Comparison of ENCODE assay signal across 7 cellular contexts in the genomic region with DNA sequence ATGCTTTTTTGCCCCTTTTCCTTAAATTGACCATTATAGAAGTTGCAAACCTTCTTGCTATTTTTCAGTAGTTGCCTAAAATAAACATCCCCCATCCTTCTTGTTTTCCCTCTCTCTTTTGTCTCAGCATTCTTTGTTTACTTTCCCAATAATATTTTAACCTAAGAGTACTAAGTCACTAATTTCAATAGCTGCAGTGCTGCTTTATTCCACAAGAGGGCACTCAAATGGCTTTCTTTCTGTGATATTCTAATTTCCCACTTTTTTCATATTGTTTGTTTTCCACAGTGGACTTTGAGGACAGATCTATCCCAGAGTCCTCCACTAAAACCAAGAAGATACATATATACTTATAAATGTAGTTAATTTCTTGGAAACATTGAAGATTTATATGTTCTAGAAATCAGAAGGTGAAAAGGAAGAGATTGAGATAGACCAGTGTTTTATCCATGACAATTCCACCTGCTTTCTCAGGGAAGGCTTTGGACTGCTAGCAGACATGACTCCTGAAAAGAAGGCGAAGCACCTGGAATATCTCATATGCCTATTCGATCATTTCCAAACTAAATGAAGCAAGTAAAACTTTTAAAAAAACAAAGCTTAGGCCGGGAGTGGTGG.
DNase-seq lines count a peak whose midpoint lies in the region; ATAC-seq and TF ChIP-seq lines count a peak whose summit lies in the region.

No MANE protein-coding gene starts in this region.

- no peak overlapping the region for H3K9ac ChIP-seq in DND-41 (ENCODE audit: low read depth, low read length)

- no peaks in the 10 kb centered on the region for H3K36me3 ChIP-seq in DND-41 (ENCODE audit: insufficient read depth, low read length)
- H3K36me3 ChIP-seq in right lobe of liver, result no peaks in the 10 kb centered on the region

- 49% methylated on average over 3 of the region's 3 CpGs for WGBS in right lobe of liver (ENCODE audit: insufficient coverage, low coverage, low lambda C conversion rate, missing lambda C conversion rate)

- no peak for DNase-seq in DND-41
- peak; percentile 27 to 28 for DNase-seq in Kasumi-1 (lab: John Stamatoyannopoulos, UW)
- peak; percentile 36 for DNase-seq in astrocyte of the hippocampus (ENCODE audit: low read depth, low spot score)
- DNase-seq in right lobe of liver, result no peak

- H3K4me1 ChIP-seq in DND-41 (ENCODE audit: insufficient read depth, low read length) (no peaks in the 10 kb centered on the region), right lobe of liver (no peaks in the 10 kb centered on the region)

- H3K4me2 ChIP-seq in DND-41 (ENCODE audit: insufficient read depth, low read length), result no peak overlapping the region

- H3K27ac ChIP-seq in DND-41 (ENCODE audit: low read length), result no peak overlapping the region
- no peak overlapping the region for H3K27ac ChIP-seq in right lobe of liver

- H3K27me3 ChIP-seq in DND-41 (ENCODE audit: insufficient read depth, low read length, poor library complexity), result no peaks in the 10 kb centered on the region
- H3K27me3 ChIP-seq in right lobe of liver, result no peaks in the 10 kb centered on the region

- intact Hi-C loops in right lobe of liver (cut with DNase I), result no loop called here

- H3K4me3 ChIP-seq in DND-41 (ENCODE audit: low read depth in 1 of 2, low read length in 2 of 2), result no peak overlapping the region
- H3K4me3 ChIP-seq in right lobe of liver, result no peak overlapping the region

- no peaks in the 10 kb centered on the region for H3K9me3 ChIP-seq in DND-41 (ENCODE audit: insufficient read depth, low read length, severe bottlenecking)
- no peaks in the 10 kb centered on the region for H3K9me3 ChIP-seq in right lobe of liver

- no peak for TF ChIP-seq POLR2A in right lobe of liver (IDR thresholded peaks at IDR 0.05)

- ATAC-seq in DND-41 (ENCODE audit: insufficient read depth, low read depth), result no peak
- ATAC-seq in right lobe of liver, result peak in 3 of 4 donors; percentile 40 to 61 (median 50)
- ATAC-seq in GM18870 (IDR thresholded peaks at IDR 0.05; ENCODE audit: unreplicated experiment), result no peak
- ATAC-seq in HG02970 (IDR thresholded peaks at IDR 0.05; ENCODE audit: low FRiP score, unreplicated experiment), result no peak
- ATAC-seq in HG03460 (IDR thresholded peaks at IDR 0.05; ENCODE audit: unreplicated experiment), result no peak

- H2AFZ ChIP-seq in DND-41 (ENCODE audit: low read depth, low read length), result no peak overlapping the region

- peak; percentile 88 for TF ChIP-seq CTCF in DND-41 (IDR thresholded peaks at IDR 0.05; ENCODE audit: borderline replicate concordance, extremely low read depth, low read length, poor library complexity, severe bottlenecking)
- peak; percentile 64 to 95 (median 86) for TF ChIP-seq CTCF in right lobe of liver (IDR thresholded peaks at IDR 0.05)

- no peaks in the 10 kb centered on the region for H4K20me1 ChIP-seq in DND-41 (ENCODE audit: insufficient read depth, low read length)

- H3K79me2 ChIP-seq in DND-41 (ENCODE audit: insufficient read depth, low read length), result no peaks in the 10 kb centered on the region

Comparison
In these comparisons a context has a peak if more than half of its experiments do, and no peak if none do; other contexts are left out.
1. ATAC-seq: peak in right lobe of liver (3 of 4); none in DND-41 (single experiment), GM18870 (single experiment), HG02970 (single experiment) and HG03460 (single experiment).
2. DNase-seq: peak in Kasumi-1 (2 of 2) and astrocyte of the hippocampus (single experiment); none in DND-41 (single experiment) and right lobe of liver (0 of 3).